1 cellular context compared by ENCODE assay signal in genomic region chr16:14186007-14186953, GRCh38.
TF ChIP-seq lines count a peak whose summit lies in the region.

No MANE protein-coding gene starts in this region.

TF ChIP-seq in HEK293, 187 proteins besides CTCF, POLR2A, EP300 and RAD21 (continued from another document):
- TF ChIP-seq ATF2 (tag by site-specific recombination; IDR thresholded peaks at IDR 0.05; ENCODE audit: low read depth) (no peak), HOXA7 (CRISPR knock-in tag; IDR thresholded peaks at IDR 0.05; ENCODE audit: borderline replicate concordance) (no peak), KLF17 (tag by site-specific recombination; IDR thresholded peaks at IDR 0.05) (no peak), ZNF596 (tag by site-specific recombination; IDR thresholded peaks at IDR 0.05) (no peak), IKZF3 (tag by site-specific recombination; IDR thresholded peaks at IDR 0.05) (no peak), ZNF704 (tag by site-specific recombination; IDR thresholded peaks at IDR 0.05) (no peak), ZNF302 (tag by site-specific recombination; IDR thresholded peaks at IDR 0.05; ENCODE audit: low read depth) (no peak), ZNF132 (tag by site-specific recombination; IDR thresholded peaks at IDR 0.05; ENCODE audit: borderline replicate concordance) (no peak), ZNF169 (tag by site-specific recombination; IDR thresholded peaks at IDR 0.05) (no peak), ZNF274 (IDR thresholded peaks at IDR 0.05; ENCODE audit: low read length) (no peak), ZNF274 (tag by site-specific recombination; IDR thresholded peaks at IDR 0.05; ENCODE audit: borderline replicate concordance) (no peak), ZBTB6 (tag by site-specific recombination; IDR thresholded peaks at IDR 0.05) (no peak), ZNF37A (tag by site-specific recombination; IDR thresholded peaks at IDR 0.05) (no peak), KLF16 (tag by site-specific recombination; IDR thresholded peaks at IDR 0.05) (no peak), ZNF404 (tag by site-specific recombination; IDR thresholded peaks at IDR 0.05) (peak; percentile 19; the same call in 1 of the 2 replicates), ZNF112 (tag by site-specific recombination; IDR thresholded peaks at IDR 0.05) (no peak), PRDM6 (tag by site-specific recombination; IDR thresholded peaks at IDR 0.05) (peak; percentile 70), KLF7 (tag by site-specific recombination; IDR thresholded peaks at IDR 0.05; ENCODE audit: borderline replicate concordance) (no peak), ZIC2 (tag by site-specific recombination; IDR thresholded peaks at IDR 0.05) (no peak), ZNF114 (tag by site-specific recombination; IDR thresholded peaks at IDR 0.05) (no peak), ZNF768 (tag by site-specific recombination; IDR thresholded peaks at IDR 0.05) (no peak), ZBTB48 (tag by site-specific recombination; IDR thresholded peaks at IDR 0.05) (0 out of 2 replicates have a peak, but pooled peaks have one; percentile 34), ZNF155 (tag by site-specific recombination; IDR thresholded peaks at IDR 0.05) (no peak), ZNF548 (tag by site-specific recombination; IDR thresholded peaks at IDR 0.05) (no peak), ZNF202 (tag by site-specific recombination; IDR thresholded peaks at IDR 0.05; ENCODE audit: borderline replicate concordance) (no peak), ZBTB49 (tag by site-specific recombination; IDR thresholded peaks at IDR 0.05; ENCODE audit: low read depth) (no peak), ZNF777 (tag by site-specific recombination; IDR thresholded peaks at IDR 0.05; ENCODE audit: borderline replicate concordance) (no peak), ZNF785 (tag by site-specific recombination; IDR thresholded peaks at IDR 0.05) (no peak), MEIS1 (CRISPR knock-in tag; IDR thresholded peaks at IDR 0.05; ENCODE audit: borderline replicate concordance) (no peak), ZNF488 (tag by site-specific recombination; IDR thresholded peaks at IDR 0.05) (peak; percentile 36; the same call in 1 of the 2 replicates), ZNF24 (tag by site-specific recombination; IDR thresholded peaks at IDR 0.05) (no peak), MZF1 (tag by site-specific recombination; IDR thresholded peaks at IDR 0.05; ENCODE audit: borderline replicate concordance) (peak; percentile 15; the same call in 1 of the 2 replicates), SCRT1 (tag by site-specific recombination; IDR thresholded peaks at IDR 0.05; ENCODE audit: borderline replicate concordance) (no peak; the same call in 1 of the 2 replicates), SETDB1 (IDR thresholded peaks at IDR 0.05; ENCODE audit: insufficient read length, low read length) (no peak), ZNF555 (tag by site-specific recombination; conservative IDR thresholded peaks at IDR 0.05) (no peak), ZNF2 (tag by site-specific recombination; IDR thresholded peaks at IDR 0.05) (0 out of 2 replicates have a peak, but pooled peaks have one; percentile 16), ZNF214 (tag by site-specific recombination; IDR thresholded peaks at IDR 0.05; ENCODE audit: borderline replicate concordance) (no peak), ZNF23 (tag by site-specific recombination; IDR thresholded peaks at IDR 0.05; ENCODE audit: borderline replicate concordance) (no peak), ZBTB8A (tag by site-specific recombination; IDR thresholded peaks at IDR 0.05) (no peak), ZNF664 (tag by site-specific recombination; IDR thresholded peaks at IDR 0.05) (no peak; the same call in 1 of the 2 replicates), ZBTB20 (tag by site-specific recombination; IDR thresholded peaks at IDR 0.05) (no peak; the same call in 1 of the 2 replicates), ZXDB (tag by site-specific recombination; IDR thresholded peaks at IDR 0.05) (peak; percentile 35; the same call in 1 of the 2 replicates), ZNF600 (tag by site-specific recombination; IDR thresholded peaks at IDR 0.05) (peak; percentile 41), ZNF366 (tag by site-specific recombination; conservative IDR thresholded peaks at IDR 0.05) (peak; percentile 52; the same call in 1 of the 2 replicates), ZNF580 (tag by site-specific recombination; IDR thresholded peaks at IDR 0.05) (no peak), ZNF701 (tag by site-specific recombination; IDR thresholded peaks at IDR 0.05) (no peak), ZNF16 (tag by site-specific recombination; IDR thresholded peaks at IDR 0.05; ENCODE audit: low read depth) (no peak), ZFP41 (tag by site-specific recombination; IDR thresholded peaks at IDR 0.05; ENCODE audit: borderline replicate concordance) (no peak), BCL11B (tag by site-specific recombination; IDR thresholded peaks at IDR 0.05; ENCODE audit: low read depth) (no peak), ZNF140 (tag by site-specific recombination; IDR thresholded peaks at IDR 0.05) (no peak), ZNF239 (tag by site-specific recombination; IDR thresholded peaks at IDR 0.05) (no peak), SP2 (tag by site-specific recombination; IDR thresholded peaks at IDR 0.05) (no peak; the same call in 1 of the 2 replicates), ZSCAN18 (tag by site-specific recombination; IDR thresholded peaks at IDR 0.05) (no peak), SP7 (tag by site-specific recombination; IDR thresholded peaks at IDR 0.05) (peak; percentile 74), HOXC10 (CRISPR knock-in tag; IDR thresholded peaks at IDR 0.05) (no peak), ZNF843 (tag by site-specific recombination; IDR thresholded peaks at IDR 0.05) (peak; percentile 86), ZNF133 (tag by site-specific recombination; IDR thresholded peaks at IDR 0.05) (no peak), HOXD13 (CRISPR knock-in tag; IDR thresholded peaks at IDR 0.05; ENCODE audit: borderline replicate concordance) (no peak), ZNF560 (tag by site-specific recombination; IDR thresholded peaks at IDR 0.05; ENCODE audit: borderline replicate concordance) (no peak), OSR2 (tag by site-specific recombination; IDR thresholded peaks at IDR 0.05) (peak; percentile 98), WT1 (tag by site-specific recombination; IDR thresholded peaks at IDR 0.05) (no peak), ZNF544 (tag by site-specific recombination; IDR thresholded peaks at IDR 0.05) (no peak)
